Comparison of ENCODE assay signal across 22 cellular contexts in the genomic region with DNA sequence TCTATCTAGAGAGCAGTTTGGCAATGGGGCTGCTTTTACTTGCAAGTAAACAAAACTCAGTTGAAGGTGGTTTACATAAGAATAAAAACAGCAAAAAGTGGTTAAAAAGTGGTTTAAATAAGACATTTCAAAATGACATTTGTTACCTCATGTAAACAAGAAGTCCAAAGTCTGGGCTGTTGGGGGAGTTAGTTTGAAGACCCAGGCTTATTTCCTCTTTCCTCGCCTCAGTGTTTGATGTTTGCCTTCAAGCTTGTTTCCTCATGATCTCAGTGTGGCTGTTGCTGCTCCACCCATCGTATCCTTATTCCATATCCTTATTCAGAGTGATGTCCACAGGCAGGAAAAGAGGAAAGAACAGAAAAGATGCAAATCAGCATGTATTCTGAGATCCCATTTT. TPM values are rescaled to one million over a fixed set of nuclear protein-coding genes. Genes with fewer than 3 reads are reported as not detected.
"Had no signal": no experiment of that assay in that cellular context is flagged by ENCODE, and none has a peak within 500 bp of the region (broad histone marks: within the 10 kb centered on the region; RNA-seq: fewer than 3 reads in every experiment).

No MANE protein-coding gene starts in this region.

- H3K27ac Mint-ChIP-seq: natural killer cell, progenitor cell of endocrine pancreas, type B pancreatic cell had no signal

- H3K4me1 ChIP-seq: foreskin keratinocyte had no signal

- H3K36me3 Mint-ChIP-seq: natural killer cell had no signal

- H3K4me3 ChIP-seq: dorsolateral prefrontal cortex, hepatocyte, ovary, suprapubic skin, thyroid gland had no signal

- H3K4me3 Mint-ChIP-seq: natural killer cell, neural crest cell, type B pancreatic cell had no signal

- H3K9me3 ChIP-seq: ovary, suprapubic skin, thyroid gland had no signal

- H3K27ac ChIP-seq: dorsolateral prefrontal cortex, foreskin keratinocyte, hepatocyte, ovary, suprapubic skin had no signal

- ATAC-seq: foreskin keratinocyte, natural killer cell, right cardiac atrium had no signal

- DNase-seq: cortex of kidney; dorsolateral prefrontal cortex; effector CD8-positive, alpha-beta T cell; foreskin keratinocyte; head of caudate nucleus; kidney; mammary epithelial cell; natural killer cell; nucleus accumbens; ovary; right cardiac atrium; small intestine; stimulated activated CD4-positive, alpha-beta T cell treated with anti-CD3 and anti-CD28 coated beads, Interleukin-12 subunit alpha, Interleukin-12 subunit beta, amount 100 ng/mL, for 4 hours; stimulated activated naive CD4-positive, alpha-beta T cell; thyroid gland had no signal

- H3K27me3 Mint-ChIP-seq: progenitor cell of endocrine pancreas, type B pancreatic cell had no signal

- H3K9me3 Mint-ChIP-seq: natural killer cell, neural crest cell had no signal

- FAIRE-seq: endometrium, kidney, small intestine, urothelium cell line had no signal

- H3K27me3 ChIP-seq: dorsolateral prefrontal cortex, foreskin keratinocyte, hepatocyte, ovary, suprapubic skin, thyroid gland had no signal

- H3K36me3 ChIP-seq: ovary, suprapubic skin, thyroid gland had no signal

- H3K4me1 Mint-ChIP-seq: natural killer cell had no signal

- H3K4me2 ChIP-seq: hepatocyte had no signal

RNA-seq across cellular contexts. Expression of gene CGNL1, which starts 15.2 kb away (rescaled TPM):
- total RNA-seq: natural killer cell had no signal
